ENCODE assay signal across 8 cellular contexts in genomic region chr2:68487773-68488355, GRCh38. TPM values are rescaled to one million over a fixed set of nuclear protein-coding genes. Genes with fewer than 3 reads are reported as not detected.
DNase-seq lines count a peak whose midpoint lies in the region; ATAC-seq and TF ChIP-seq lines count a peak whose summit lies in the region.

No MANE protein-coding gene starts in this region.

- H3K4me3 ChIP-seq in breast epithelium (no peak overlapping the region), mucosa of descending colon (no peak overlapping the region), aorta (ENCODE audit: low read length in 2 of 2) (no peak overlapping the region)

- ATAC-seq in mucosa of descending colon, result peak; percentile 48
- ATAC-seq in aorta (ENCODE audit: low FRiP score), result no peak
- no peak for ATAC-seq in GM21390 (IDR thresholded peaks at IDR 0.05; ENCODE audit: unreplicated experiment)
- ATAC-seq in HG02642 (IDR thresholded peaks at IDR 0.05; ENCODE audit: poor library complexity, unreplicated experiment), result no peak

- H3K36me3 ChIP-seq in breast epithelium (no peaks in the 10 kb centered on the region), mucosa of descending colon (ENCODE audit: low read depth) (no peaks in the 10 kb centered on the region), aorta (ENCODE audit: control insufficient read depth in 1 of 2, insufficient read depth in 2 of 2, low read length in 1 of 2) (no peaks in the 10 kb centered on the region)

- WGBS in aorta, 2 donors, result 50 to 51% methylated on average over 3 of the region's 3 CpGs

- intact Hi-C loops in breast epithelium (cut with DNase I; ENCODE audit: low total_unique reads) (no loop called here), mucosa of descending colon (cut with DNase I, micrococcal nuclease) (no loop called here), aorta (cut with DNase I) (no loop called here)

- TF ChIP-seq POLR2A in breast epithelium (IDR thresholded peaks at IDR 0.05), result no peak

- no peaks in the 10 kb centered on the region for H3K4me1 ChIP-seq in breast epithelium
- no peaks in the 10 kb centered on the region for H3K4me1 ChIP-seq in mucosa of descending colon (ENCODE audit: low read depth)
- H3K4me1 ChIP-seq in aorta (ENCODE audit: control insufficient read depth in 1 of 2, insufficient read depth in 2 of 2, low read length in 2 of 2), result no peaks in the 10 kb centered on the region

- TF ChIP-seq CTCF in breast epithelium (IDR thresholded peaks at IDR 0.05), result peak in 2 of 3 donors; percentile 33 to 44
- TF ChIP-seq CTCF in mucosa of descending colon (IDR thresholded peaks at IDR 0.05), result no peak

- DNase-seq in NCI-H2081 (lab: John Stamatoyannopoulos, UW), result peak; percentile 1 to 6
- DNase-seq in NCI-H2081 treated with DMSO at 0.1 percent for 48 hours (lab: John Stamatoyannopoulos, UW), result no peak
- DNase-seq in NCI-H1105 treated with DMSO at 0.1 percent for 48 hours (lab: John Stamatoyannopoulos, UW), result peak; percentile 50
- DNase-seq in breast epithelium (ENCODE audit: low spot score in 2 of 2), result no peak
- no peak for DNase-seq in mucosa of descending colon
- no peak for DNase-seq in aorta

- no peaks in the 10 kb centered on the region for H3K9me3 ChIP-seq in breast epithelium
- H3K9me3 ChIP-seq in mucosa of descending colon, result no peaks in the 10 kb centered on the region
- no peaks in the 10 kb centered on the region for H3K9me3 ChIP-seq in aorta (ENCODE audit: control insufficient read depth, low read length)

- no peaks in the 10 kb centered on the region for H3K27me3 ChIP-seq in breast epithelium
- H3K27me3 ChIP-seq in aorta (ENCODE audit: control insufficient read depth in 1 of 2, insufficient read depth in 2 of 2, low read length in 1 of 2), result no peaks in the 10 kb centered on the region

- H3K27ac ChIP-seq in breast epithelium (no peak overlapping the region), aorta (ENCODE audit: low read depth in 1 of 2, low read length in 2 of 2) (no peak overlapping the region)

RNA-seq across cellular contexts. Expression of gene APLF, which starts 20.5 kb away (rescaled TPM):
- total RNA-seq in breast epithelium, result 10 to 100 TPM in 2 of 3 donors, 1 to 10 TPM in 1; 8.5 to 14.5 (median 13.4) TPM
- total RNA-seq in mucosa of descending colon, result 1 to 10 TPM; 1.9 to 9.7 (median 2.7) TPM
- 1 to 10 TPM; 7.9 to 8.7 TPM for total RNA-seq in aorta
- 1 to 10 TPM; 1.3 TPM for polyA plus RNA-seq in aorta

RNA-seq across cellular contexts. Expression of gene FBXO48, which starts 20.8 kb away (rescaled TPM):
- total RNA-seq in breast epithelium (1 to 10 TPM in 2 of 3 donors, under 1 TPM in 1; 0.98 to 1.6 (median 1.1) TPM), mucosa of descending colon (1 to 10 TPM; 1.5 to 2.6 (median 1.9) TPM), aorta (1 to 10 TPM; 1.0 to 1.5 TPM)
- polyA plus RNA-seq in aorta, result 1 to 10 TPM in 1 of 2 donors, under 1 TPM in 1; 0.43 to 1.1 TPM

Comparison
In these comparisons a context has a peak if more than half of its experiments do, and no peak if none do; other contexts are left out.
1. DNase-seq: peak in NCI-H2081 (2 of 2) and NCI-H1105 treated with DMSO at 0.1 percent for 48 hours (single experiment); none in NCI-H2081 treated with DMSO at 0.1 percent for 48 hours (single experiment), breast epithelium (0 of 2), mucosa of descending colon (0 of 3) and aorta (0 of 2).